Comparison of ENCODE assay signal across 6 cellular contexts in genomic region chr16:3458852-3459361, GRCh38.
A peak's percentile ranks its signal among the peaks of the same experiment; 100 is the strongest.
DNase-seq lines count a peak whose midpoint lies in the region; TF ChIP-seq lines count a peak whose summit lies in the region.

No MANE protein-coding gene starts in this region.

- H3K9me3 ChIP-seq in OCI-LY1 (ENCODE audit: low read length) (no peaks in the 10 kb centered on the region), subcutaneous abdominal adipose tissue (ENCODE audit: control insufficient read depth in 5 of 5, low read length in 5 of 5) (no peaks in the 10 kb centered on the region)

- TF ChIP-seq CTCF in GM12875 (IDR thresholded peaks at IDR 0.05; ENCODE audit: borderline replicate concordance, insufficient read depth, low read depth, low read length) (no peak), OCI-LY1 (IDR thresholded peaks at IDR 0.05; ENCODE audit: low read length) (no peak)

- H3K27ac ChIP-seq in OCI-LY1 (ENCODE audit: low read depth, low read length, poor library complexity, severe bottlenecking) (peak overlapping the region; percentile 52), subcutaneous abdominal adipose tissue (ENCODE audit: low read depth, low read length) (peak overlapping the region; percentile 86)

- H3K4me2 ChIP-seq in OCI-LY1 (ENCODE audit: low read length) = peak overlapping the region; percentile 97

- H3K36me3 ChIP-seq in OCI-LY1 (ENCODE audit: insufficient read depth, low read length) (no peaks in the 10 kb centered on the region), subcutaneous abdominal adipose tissue (ENCODE audit: control insufficient read depth in 5 of 5, insufficient read depth in 5 of 5, low read length in 5 of 5) (no peaks in the 10 kb centered on the region)

- DNase-seq in glomerular visceral epithelial cell (ENCODE audit: extremely low spot score) (peak; percentile 56), putamen (ENCODE audit: low spot score) (no peak)
- DNase-seq in stimulated activated CD4-positive, alpha-beta T cell treated with anti-CD3 and anti-CD28 coated beads, Interleukin-15, amount 100 ng/mL, for 24 hours = no peak

- peak overlapping the region; percentile 76 for H3K9ac ChIP-seq in OCI-LY1 (ENCODE audit: low read length)
- peak overlapping the region; percentile 77 to 99 (median 95) for H3K9ac ChIP-seq in subcutaneous abdominal adipose tissue (ENCODE audit: low read length in 5 of 5)

- H2AFZ ChIP-seq in OCI-LY1 (ENCODE audit: low read length) = no peak overlapping the region

- peak overlapping the region; percentile 78 for H3K4me3 ChIP-seq in GM12875 (ENCODE audit: low read depth, low read length)
- H3K4me3 ChIP-seq in OCI-LY1 (ENCODE audit: low read depth, low read length, poor library complexity, severe bottlenecking) = peak overlapping the region; percentile 72
- H3K4me3 ChIP-seq in subcutaneous abdominal adipose tissue (ENCODE audit: low read depth in 1 of 5, low read length in 5 of 5) = peak overlapping the region; percentile 66 to 96 (median 83)

- peaks cover 46% of the 10 kb centered on the region for H3K79me2 ChIP-seq in OCI-LY1 (ENCODE audit: insufficient read depth, low read length)

- H3K27me3 ChIP-seq in OCI-LY1 (ENCODE audit: insufficient read depth, low read length) (no peaks in the 10 kb centered on the region), subcutaneous abdominal adipose tissue (ENCODE audit: control insufficient read depth in 5 of 5, insufficient read depth in 4 of 5, low read length in 5 of 5) (no peaks in the 10 kb centered on the region)

- no peaks in the 10 kb centered on the region for H3K9me2 ChIP-seq in OCI-LY1 (ENCODE audit: low read depth, low read length)

- H4K20me1 ChIP-seq in OCI-LY1 (ENCODE audit: insufficient read depth, low read length) = no peaks in the 10 kb centered on the region

- H3K4me1 ChIP-seq in OCI-LY1 (ENCODE audit: insufficient read depth, low read length, severe bottlenecking) (peaks cover 38% of the 10 kb centered on the region), subcutaneous abdominal adipose tissue (ENCODE audit: control insufficient read depth in 5 of 5, insufficient read depth in 5 of 5, low read length in 5 of 5) (peaks cover 5 to 52% (median 39%) of the 10 kb centered on the region in 5 donors)

- no peaks in the 10 kb centered on the region for H3F3A ChIP-seq in OCI-LY1 (ENCODE audit: insufficient read depth, low read length)
